Comparison of ENCODE assay signal across 9 cellular contexts in genomic region chr14:77580477-77580876, GRCh38. TPM values are rescaled to one million over a fixed set of nuclear protein-coding genes. Genes with fewer than 3 reads are reported as not detected.
DNase-seq lines count a peak whose midpoint lies in the region; ATAC-seq and TF ChIP-seq lines count a peak whose summit lies in the region.
"Had no signal": no experiment of that assay in that cellular context is flagged by ENCODE, and none has a peak within 500 bp of the region (broad histone marks: within the 10 kb centered on the region; RNA-seq: fewer than 3 reads in every experiment).

No MANE protein-coding gene starts in this region.

- H4K20me1 ChIP-seq in Karpas-422 (ENCODE audit: insufficient read depth, low read depth, low read length) (no peaks in the 10 kb centered on the region), fibroblast of lung (ENCODE audit: control insufficient read depth, extremely low read depth, insufficient read depth, low read length) (no peaks in the 10 kb centered on the region)

- H3K4me2 ChIP-seq in Karpas-422 (ENCODE audit: low read depth, low read length, poor library complexity, severe bottlenecking) (no peak overlapping the region), fibroblast of lung (ENCODE audit: extremely low read depth, insufficient read depth, low read length) (peak overlapping the region; percentile 89)

- H3K4me1 ChIP-seq in left ventricle myocardium inferior (peaks cover 72% of the 10 kb centered on the region), Karpas-422 (ENCODE audit: low read length) (peaks cover 39% of the 10 kb centered on the region), fibroblast of lung (ENCODE audit: control insufficient read depth, extremely low read depth, insufficient read depth, low read length) (peaks cover 4% of the 10 kb centered on the region), vagina (peaks cover 44% of the 10 kb centered on the region), esophagus squamous epithelium (peaks cover 0 to 40% (median 17%) of the 10 kb centered on the region in 3 donors)

- H3K27me3 ChIP-seq in left ventricle myocardium inferior (ENCODE audit: low read depth) (no peaks in the 10 kb centered on the region), Karpas-422 (ENCODE audit: low read length) (no peaks in the 10 kb centered on the region), fibroblast of lung (ENCODE audit: control insufficient read depth, insufficient read depth, low read length) (no peaks in the 10 kb centered on the region), vagina (no peaks in the 10 kb centered on the region), esophagus squamous epithelium (no peaks in the 10 kb centered on the region)

- 57 to 88% methylated on average over 4 of the region's 4 CpGs for WGBS in esophagus squamous epithelium, 2 donors

- TF ChIP-seq CTCF in left ventricle myocardium inferior (IDR thresholded peaks at IDR 0.05; ENCODE audit: borderline replicate concordance), result no peak
- TF ChIP-seq CTCF in fibroblast of lung (conservative IDR thresholded peaks at IDR 0.05 in 1 of 2, IDR thresholded peaks at IDR 0.05 in 1 of 2; ENCODE audit: low read depth in 1 of 2, low read length in 2 of 2), result no peak
- TF ChIP-seq CTCF in vagina (IDR thresholded peaks at IDR 0.05), result no peak
- TF ChIP-seq CTCF in esophagus squamous epithelium (IDR thresholded peaks at IDR 0.05), result no peak

- no peak for ATAC-seq in GM21515 (IDR thresholded peaks at IDR 0.05; ENCODE audit: unreplicated experiment)

- DNase-seq in left ventricle myocardium inferior (no peak), cardiac septum (ENCODE audit: low spot score) (no peak), Karpas-422 (no peak), fibroblast of lung (ENCODE audit: low read depth in 2 of 2) (peak in 1 of 2 donors; percentile 32), vagina (ENCODE audit: extremely low spot score in 2 of 2) (no peak), inferior parietal cortex (ENCODE audit: extremely low spot score) (no peak), esophagus squamous epithelium (lab: John Stamatoyannopoulos, UW) (no peak)
- DNase-seq: DND-41 had no signal

- no peak overlapping the region for H2AFZ ChIP-seq in Karpas-422 (ENCODE audit: low read length)
- no peak overlapping the region for H2AFZ ChIP-seq in fibroblast of lung (ENCODE audit: low read length)

- H3K27ac ChIP-seq in left ventricle myocardium inferior (replicated peaks) (peak overlapping the region; percentile 40), Karpas-422 (ENCODE audit: low read length) (peak overlapping the region; percentile 18; the same call in 1 of the 2 replicates), fibroblast of lung (ENCODE audit: insufficient read depth, low read length) (peak overlapping the region; percentile 58), vagina (peak overlapping the region; percentile 18), esophagus squamous epithelium (peak overlapping the region in 2 of 4 donors; percentile 3 to 21)

- H3K9me3 ChIP-seq in left ventricle myocardium inferior (replicated peaks) (no peaks in the 10 kb centered on the region), Karpas-422 (ENCODE audit: low read length) (no peaks in the 10 kb centered on the region), fibroblast of lung (ENCODE audit: control insufficient read depth, insufficient read depth, low read depth, low read length) (no peaks in the 10 kb centered on the region), vagina (no peaks in the 10 kb centered on the region), esophagus squamous epithelium (no peaks in the 10 kb centered on the region)

- H3K36me3 ChIP-seq in left ventricle myocardium inferior (peaks cover 6% of the 10 kb centered on the region), Karpas-422 (ENCODE audit: insufficient read depth, low read length) (peaks cover 15% of the 10 kb centered on the region; the same call in 1 of the 2 replicates), fibroblast of lung (ENCODE audit: control insufficient read depth, insufficient read depth, low read length) (no peaks in the 10 kb centered on the region), vagina (no peaks in the 10 kb centered on the region), esophagus squamous epithelium (peaks cover 0 to 36% (median 3%) of the 10 kb centered on the region in 3 donors)

- peak overlapping the region; percentile 38 for H3K4me3 ChIP-seq in left ventricle myocardium inferior
- no peak overlapping the region for H3K4me3 ChIP-seq in Karpas-422 (ENCODE audit: low read length)
- peak overlapping the region; percentile 35 to 67 (median 38) for H3K4me3 ChIP-seq in fibroblast of lung (replicated peaks in 1 of 4; ENCODE audit: control extremely low read depth in 1 of 4, insufficient read depth in 1 of 4, low read depth in 3 of 4, low read length in 4 of 4)
- no peak overlapping the region for H3K4me3 ChIP-seq in vagina
- peak overlapping the region in 1 of 4 donors; percentile 43 for H3K4me3 ChIP-seq in esophagus squamous epithelium

- H3K79me2 ChIP-seq in Karpas-422 (ENCODE audit: low read length), result peaks cover 91% of the 10 kb centered on the region
- peaks cover 30% of the 10 kb centered on the region for H3K79me2 ChIP-seq in fibroblast of lung (ENCODE audit: control insufficient read depth, insufficient read depth, low read length)

- no peaks in the 10 kb centered on the region for H3K9me2 ChIP-seq in Karpas-422 (replicated peaks; ENCODE audit: insufficient read depth, low read length)

- no peak overlapping the region for H3K9ac ChIP-seq in Karpas-422 (ENCODE audit: low read length)
- H3K9ac ChIP-seq in fibroblast of lung (ENCODE audit: insufficient read depth, low read length), result no peak overlapping the region

- TF ChIP-seq POLR2A in vagina (IDR thresholded peaks at IDR 0.05) (no peak), esophagus squamous epithelium (IDR thresholded peaks at IDR 0.05) (no peak)

- intact Hi-C loops in left ventricle myocardium inferior (cut with micrococcal nuclease) (no loop called here), cardiac septum (cut with DNase I) (no loop called here), vagina (cut with DNase I) (no loop called here), esophagus squamous epithelium (cut with DNase I) (no loop called here)

RNA-seq across cellular contexts. Expression of gene SPTLC2, which starts 36.0 kb away (rescaled TPM):
- 11.5 TPM for total RNA-seq in left ventricle myocardium inferior
- 13.5 TPM for total RNA-seq in cardiac septum
- total RNA-seq in Karpas-422 (2014; rRNA removed; shearing (Covaris generic); ENCODE audit: low replicate concordance), result 70.9 and 97.0 TPM in 2 replicates
- 16.9 and 22.8 TPM in 2 replicates for total RNA-seq in fibroblast of lung
- 23.7 and 25.9 TPM in 2 replicates for polyA plus RNA-seq in fibroblast of lung
- 15.8 and 18.0 TPM in 2 replicates for polyA plus RNA-seq in fibroblast of lung (2012)
- 11.2 and 29.7 TPM in 2 replicates for polyA minus RNA-seq in fibroblast of lung (ENCODE audit: low replicate concordance)
- 23.1 TPM for total RNA-seq in vagina
- total RNA-seq in esophagus squamous epithelium, result 10 to 100 TPM; 35.1 to 50.5 (median 39.9) TPM

Comparison
In these comparisons a context has a peak if more than half of its experiments do, and no peak if none do; other contexts are left out.
1. H3K4me3 ChIP-seq: peak in left ventricle myocardium inferior (single experiment) and fibroblast of lung (4 of 4); none in Karpas-422 (single experiment) and vagina (0 of 2).